In the genomic region with DNA sequence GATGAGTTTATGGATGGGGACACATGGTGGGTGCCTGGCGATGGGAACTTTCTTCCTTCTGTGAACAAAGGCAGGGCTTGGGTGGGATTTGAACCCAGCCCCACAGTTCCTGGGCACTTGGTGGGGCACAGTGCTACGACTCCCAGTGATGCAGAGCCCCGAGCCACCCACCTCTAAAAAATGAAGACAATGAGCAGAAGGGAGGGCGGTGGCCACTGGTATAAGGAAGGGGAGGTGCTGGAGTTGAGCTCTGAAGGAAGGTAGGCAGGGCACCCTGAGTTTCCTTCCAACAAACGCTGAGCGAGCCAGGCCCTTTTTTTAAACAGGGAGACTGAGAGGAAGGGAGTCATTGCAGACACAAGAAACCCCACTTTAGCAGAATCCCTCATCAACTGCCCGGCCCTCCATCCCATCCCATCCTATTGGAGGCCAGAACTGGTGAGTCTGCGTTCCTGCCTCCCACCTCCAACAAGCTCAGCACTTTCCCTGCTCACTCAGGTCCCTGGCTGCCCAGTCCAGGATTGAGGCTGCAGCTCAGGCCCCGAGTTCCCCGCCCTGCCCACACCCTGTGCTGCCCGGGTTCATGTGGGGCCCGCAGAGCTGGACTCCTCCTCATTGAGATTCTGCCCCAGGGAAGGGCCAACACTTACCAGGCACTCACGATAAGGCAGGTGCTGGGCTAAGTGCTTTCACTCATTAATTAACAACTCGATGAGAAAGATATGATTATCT, we compare ENCODE assay signal across 21 cellular contexts. TPM values are rescaled to one million over a fixed set of nuclear protein-coding genes. Genes with fewer than 3 reads are reported as not detected.
"Had no signal": no experiment of that assay in that cellular context is flagged by ENCODE, and none has a peak within 500 bp of the region (broad histone marks: within the 10 kb centered on the region; RNA-seq: fewer than 3 reads in every experiment).

No MANE protein-coding gene starts in this region.

- H3K9me3 ChIP-seq: esophagus squamous epithelium, gastroesophageal sphincter, neutrophil, testis, tibial nerve had no signal

- ATAC-seq: effector memory CD8-positive, alpha-beta T cell; gastroesophageal sphincter; left cardiac atrium; naive thymus-derived CD4-positive, alpha-beta T cell; sciatic nerve; stimulated activated naive B cell treated with anti-CD40 and anti-IgM and Interleukin-4, amounts not matched to agents 10 μg/mL and 1 μg/mL and 100 μg/mL, for 72 hours; stimulated activated naive CD8-positive, alpha-beta T cell treated with anti-CD3 and anti-CD28 coated beads, Interleukin-15, amount 100 ng/mL, for 72 hours had no signal

- H3K27me3 ChIP-seq: gastroesophageal sphincter, testis, tibial nerve had no signal

- H3K36me3 ChIP-seq: esophagus squamous epithelium, gastroesophageal sphincter, neutrophil, tibial nerve had no signal

- DNase-seq: effector memory CD8-positive, alpha-beta T cell; esophagus squamous epithelium; foreskin fibroblast; glutamatergic neuron; immature natural killer cell; left cardiac atrium; mammary epithelial cell; naive thymus-derived CD4-positive, alpha-beta T cell; nephron progenitor cell; stimulated activated CD4-positive, alpha-beta T cell treated with anti-CD3 and anti-CD28 coated beads, Interleukin-2, amount 100 ng/mL, for 24 hours; stimulated activated CD4-positive, alpha-beta T cell treated with anti-CD3 and anti-CD28 coated beads, Interleukin-4, amount 100 ng/mL, for 4 hours; stimulated activated naive B cell treated with anti-CD40 and anti-IgM and Interleukin-4, amounts not matched to agents 10 μg/mL and 1 μg/mL and 100 μg/mL, for 72 hours; stimulated activated naive CD8-positive, alpha-beta T cell treated with anti-CD3 and anti-CD28 coated beads, Interleukin-15, amount 100 ng/mL, for 72 hours; testis had no signal

- H3K4me3 ChIP-seq: esophagus squamous epithelium, gastroesophageal sphincter, testis, tibial nerve had no signal

- H3K4me1 ChIP-seq: esophagus squamous epithelium, testis, tibial nerve had no signal

- H3K27ac ChIP-seq: epithelial cell of prostate, esophagus squamous epithelium, gastroesophageal sphincter, neutrophil, testis, tibial nerve had no signal

RNA-seq across cellular contexts. Expression of gene LINGO1, which starts 57.3 kb away (rescaled TPM):
- total RNA-seq: mononuclear cell; naive thymus-derived CD4-positive, alpha-beta T cell; pulmonary artery endothelial cell had no signal
